12 cellular contexts compared by ENCODE assay signal in genomic region chr6:15642276-15642675, GRCh38. TPM values are rescaled to one million over a fixed set of nuclear protein-coding genes. Genes with fewer than 3 reads are reported as not detected.
DNase-seq lines count a peak whose midpoint lies in the region; ATAC-seq and TF ChIP-seq lines count a peak whose summit lies in the region.
"Had no signal": no experiment of that assay in that cellular context is flagged by ENCODE, and none has a peak within 500 bp of the region (broad histone marks: within the 10 kb centered on the region; RNA-seq: fewer than 3 reads in every experiment).

No MANE protein-coding gene starts in this region.

- H3K27ac ChIP-seq in Panc1 (ENCODE audit: low read length) (no peak overlapping the region), foreskin keratinocyte (no peak overlapping the region), body of pancreas (no peak overlapping the region)
- H3K27ac ChIP-seq in naive thymus-derived CD4-positive, alpha-beta T cell (ENCODE audit: low read depth, low read length), result no peak overlapping the region
- H3K27ac ChIP-seq: psoas muscle had no signal

- in situ Hi-C loops in Panc1 (cut with HindIII; ENCODE audit: low pct_unique_long_range_greater_than_20kb, low sequenced_read_pairs), result no loop called here

- peak; percentile 34 for TF ChIP-seq CTCF in AG09309 (IDR thresholded peaks at IDR 0.05; ENCODE audit: control insufficient read depth, insufficient read depth, low read depth, low read length, missing control alignments)
- peak; percentile 26; the same call in 1 of the 2 replicates for TF ChIP-seq CTCF in GM12875 (IDR thresholded peaks at IDR 0.05; ENCODE audit: borderline replicate concordance, insufficient read depth, low read depth, low read length)
- TF ChIP-seq CTCF in Panc1 (IDR thresholded peaks at IDR 0.05), result peak; percentile 50
- peak; percentile 43 for TF ChIP-seq CTCF in foreskin keratinocyte (conservative IDR thresholded peaks at IDR 0.05)
- no peak for TF ChIP-seq CTCF in body of pancreas (IDR thresholded peaks at IDR 0.05)

- 76 to 80% methylated on average over 4 of the region's 4 CpGs for WGBS in body of pancreas, 2 donors

- ATAC-seq in Panc1 (no peak), foreskin keratinocyte (peak; percentile 45), body of pancreas (no peak)
- no peak for ATAC-seq in naive thymus-derived CD4-positive, alpha-beta T cell
- ATAC-seq: psoas muscle had no signal

- H3K4me1 ChIP-seq in Panc1 (ENCODE audit: control insufficient read depth, insufficient read depth, low read length) (no peaks in the 10 kb centered on the region), foreskin keratinocyte (no peaks in the 10 kb centered on the region), body of pancreas (no peaks in the 10 kb centered on the region)
- H3K4me1 ChIP-seq in naive thymus-derived CD4-positive, alpha-beta T cell (ENCODE audit: control insufficient read depth in 2 of 2, insufficient read depth in 2 of 2, low read length in 2 of 2), result no peaks in the 10 kb centered on the region
- H3K4me1 ChIP-seq: psoas muscle had no signal

- intact Hi-C loops in Panc1 (cut with micrococcal nuclease; ENCODE audit: unreplicated experiment), result no loop called here
- intact Hi-C loops in naive thymus-derived CD4-positive, alpha-beta T cell (cut with micrococcal nuclease), result no loop called here
- intact Hi-C loops in body of pancreas (cut with DNase I), result no loop called here

- H3K4me1 Mint-ChIP-seq in naive thymus-derived CD4-positive, alpha-beta T cell, result peaks cover 8 to 38% (median 30%) of the 10 kb centered on the region in 7 donors

- no peaks in the 10 kb centered on the region for H3K27me3 ChIP-seq in Panc1 (ENCODE audit: control insufficient read depth, insufficient read depth, low read length)
- H3K27me3 ChIP-seq in foreskin keratinocyte, result no peaks in the 10 kb centered on the region
- H3K27me3 ChIP-seq in naive thymus-derived CD4-positive, alpha-beta T cell (ENCODE audit: control insufficient read depth in 2 of 2, insufficient read depth in 2 of 2, low read length in 2 of 2), result no peaks in the 10 kb centered on the region
- H3K27me3 ChIP-seq in body of pancreas, result no peaks in the 10 kb centered on the region

- H3K4me3 ChIP-seq in AG09309 (ENCODE audit: control insufficient read depth, low read depth, low read length) (no peak overlapping the region), GM12875 (ENCODE audit: low read depth, low read length) (no peak overlapping the region), Panc1 (ENCODE audit: low read depth in 2 of 2, low read length in 2 of 2) (no peak overlapping the region), body of pancreas (no peak overlapping the region)
- no peak overlapping the region for H3K4me3 ChIP-seq in naive thymus-derived CD4-positive, alpha-beta T cell (ENCODE audit: low read length)
- H3K4me3 ChIP-seq: psoas muscle had no signal

- H3K9me3 Mint-ChIP-seq in naive thymus-derived CD4-positive, alpha-beta T cell, result peaks cover 4 to 66% (median 33%) of the 10 kb centered on the region in 11 donors

- BruUV-seq in Panc1 (replicated peaks; lab: Mats Ljungman, UMichigan), result no TSS peak

- H3K36me3 ChIP-seq in Panc1 (ENCODE audit: control insufficient read depth, insufficient read depth, low read length), result 0 out of 2 replicates have a peak, but pooled peaks cover 1% of the 10 kb centered on the region
- peaks cover 0 to 4% (median 0%) of the 10 kb centered on the region in 3 experiments for H3K36me3 ChIP-seq in naive thymus-derived CD4-positive, alpha-beta T cell (ENCODE audit: control insufficient read depth in 2 of 3, insufficient read depth in 3 of 3, low read length in 3 of 3)
- no peaks in the 10 kb centered on the region for H3K36me3 ChIP-seq in body of pancreas (replicated peaks in 1 of 2; ENCODE audit: insufficient read depth in 1 of 2, low read depth in 2 of 2)

- peaks cover 5% of the 10 kb centered on the region; the same call in 1 of the 2 replicates for H3K9me3 ChIP-seq in Panc1 (ENCODE audit: control insufficient read depth, insufficient read depth, low read depth, low read length)
- peaks cover 0 to 8% (median 6%) of the 10 kb centered on the region in 3 experiments for H3K9me3 ChIP-seq in naive thymus-derived CD4-positive, alpha-beta T cell (ENCODE audit: control insufficient read depth in 2 of 3, low read length in 3 of 3)
- no peaks in the 10 kb centered on the region for H3K9me3 ChIP-seq in body of pancreas

- H3K27ac Mint-ChIP-seq in naive thymus-derived CD4-positive, alpha-beta T cell, result no peak overlapping the region
- H3K27ac Mint-ChIP-seq: CD4-positive, alpha-beta memory T cell had no signal

- CTCF ChIA-PET in Panc1 (lab: Charles Lee), result no interaction called here
- CTCF ChIA-PET in naive thymus-derived CD4-positive, alpha-beta T cell (lab: Charles Lee), result interaction anchor here (1.5 kb wide), 1 partner anchor 17 kb away, joined by 4 read pairs; no protein-coding TSS in a partner anchor

- POLR2A ChIA-PET in Panc1 (lab: Charles Lee), result no interaction called here
- POLR2A ChIA-PET in naive thymus-derived CD4-positive, alpha-beta T cell (lab: Charles Lee), result no interaction called here

- H3K36me3 Mint-ChIP-seq in naive thymus-derived CD4-positive, alpha-beta T cell, result peaks cover 41 to 91% (median 78%) of the 10 kb centered on the region in 5 donors

- DNase-seq in AG09309 (ENCODE audit: low read depth), result no peak
- DNase-seq in Panc1 (ENCODE audit: low read depth, low spot score), result no peak
- no peak for DNase-seq in foreskin keratinocyte
- no peak for DNase-seq in naive thymus-derived CD4-positive, alpha-beta T cell
- DNase-seq in NCI-H146 (lab: John Stamatoyannopoulos, UW), result no peak
- no peak for DNase-seq in mucosa of gallbladder (ENCODE audit: low spot score)
- DNase-seq in body of pancreas, result no peak
- DNase-seq: CD4-positive, alpha-beta memory T cell; central memory CD4-positive, alpha-beta T cell; NCI-H187 treated with DMSO at 0.1 percent for 48 hours; psoas muscle had no signal

- H3K27me3 Mint-ChIP-seq in naive thymus-derived CD4-positive, alpha-beta T cell, result no peaks in the 10 kb centered on the region
- H3K27me3 Mint-ChIP-seq: CD4-positive, alpha-beta memory T cell had no signal

- no peak for TF ChIP-seq POLR2A in body of pancreas (IDR thresholded peaks at IDR 0.05)

- H3K4me3 Mint-ChIP-seq in naive thymus-derived CD4-positive, alpha-beta T cell, result no peak overlapping the region
- H3K4me3 Mint-ChIP-seq: CD4-positive, alpha-beta memory T cell had no signal

RNA-seq across cellular contexts. Expression of gene DTNBP1, which starts 20.6 kb away (rescaled TPM):
- total RNA-seq in Panc1 (2021; ENCODE audit: unreplicated experiment) (29.3 TPM), foreskin keratinocyte (10.2 and 12.1 TPM in 2 replicates), mucosa of gallbladder (30.8 TPM), body of pancreas (1 to 10 TPM; 3.3 to 5.2 TPM)
- polyA plus RNA-seq in Panc1 (2012; ENCODE audit: insufficient read length), result 36.0 TPM
- 15.6 and 16.5 TPM in 2 replicates for polyA plus RNA-seq in foreskin keratinocyte
- total RNA-seq in naive thymus-derived CD4-positive, alpha-beta T cell, result 10 to 100 TPM; 19.8 to 30.8 (median 25.3) TPM
- 10 to 100 TPM; 33.7 to 40.0 TPM for polyA plus RNA-seq in naive thymus-derived CD4-positive, alpha-beta T cell

Comparison
In these comparisons a context has a peak if more than half of its experiments do, and no peak if none do; other contexts are left out.
1. CTCF ChIP-seq: peak in AG09309 (single experiment), GM12875 (single experiment), Panc1 (single experiment) and foreskin keratinocyte (single experiment); none in body of pancreas (0 of 7).